ENCODE assay signal across 23 cellular contexts in genomic region chr15:52349062-52349700, GRCh38. TPM values are rescaled to one million over a fixed set of nuclear protein-coding genes. Genes with fewer than 3 reads are reported as not detected.
DNase-seq lines count a peak whose midpoint lies in the region; ATAC-seq and TF ChIP-seq lines count a peak whose summit lies in the region.
"Had no signal": no experiment of that assay in that cellular context is flagged by ENCODE, and none has a peak within 500 bp of the region (broad histone marks: within the 10 kb centered on the region; RNA-seq: fewer than 3 reads in every experiment).

No MANE protein-coding gene starts in this region.

- no peak for TF ChIP-seq CTCF in mesothelial cell of epicardium (IDR thresholded peaks at IDR 0.05; ENCODE audit: unreplicated experiment)
- no peak for TF ChIP-seq CTCF in H9 (conservative IDR thresholded peaks at IDR 0.05)
- TF ChIP-seq CTCF in CD4-positive, alpha-beta T cell (IDR thresholded peaks at IDR 0.05), result no peak

- H3K4ac ChIP-seq in H9 (ENCODE audit: low read depth, low read length), result no peak overlapping the region

- no peak overlapping the region for H4K8ac ChIP-seq in H9 (replicated peaks; ENCODE audit: insufficient read length, low read depth, low read length)

- H3K36me3 Mint-ChIP-seq in mesothelial cell of epicardium (peaks cover 8% of the 10 kb centered on the region), H9 (ENCODE audit: insufficient read depth in 1 of 3, low read depth in 3 of 3) (peaks cover 2 to 19% (median 7%) of the 10 kb centered on the region in 3 experiments; a peak in 5 of 7 replicates)
- H3K36me3 Mint-ChIP-seq in CD4-positive, alpha-beta T cell (ENCODE audit: low read depth), result peaks cover 72% of the 10 kb centered on the region

- POLR2A ChIA-PET in CD4-positive, alpha-beta T cell (lab: Charles Lee), result interaction anchor here (0.7 kb wide), 1 partner anchor 115 kb away, joined by 3 read pairs; no protein-coding TSS in a partner anchor

- no peaks in the 10 kb centered on the region for H3K4me1 ChIP-seq in H9 (ENCODE audit: insufficient read depth, low read length)
- H3K4me1 ChIP-seq: esophagus squamous epithelium, uterus had no signal

- H3K4me1 Mint-ChIP-seq in mesothelial cell of epicardium (peaks cover 8% of the 10 kb centered on the region), H9 (no peaks in the 10 kb centered on the region)
- H3K4me1 Mint-ChIP-seq in CD4-positive, alpha-beta T cell (ENCODE audit: low read depth), result no peaks in the 10 kb centered on the region
- H3K4me1 Mint-ChIP-seq: activated B cell treated with CpG ODN at 0.5 μM for 24 hours; B cell; stimulated activated naive CD8-positive, alpha-beta T cell treated with anti-CD3 and anti-CD28 coated beads, Interleukin-15, amount 100 ng/mL, for 72 hours had no signal

- H3K9ac ChIP-seq in H9 (ENCODE audit: extremely low read depth, insufficient read length, low read length), result no peak overlapping the region

- no peak overlapping the region for H4K5ac ChIP-seq in H9 (ENCODE audit: insufficient read length, low read depth, low read length)

- ATAC-seq in esophagus mucosa, result peak; percentile 38
- ATAC-seq in GM18870 (IDR thresholded peaks at IDR 0.05; ENCODE audit: unreplicated experiment), result no peak
- no peak for ATAC-seq in CD4-positive, alpha-beta T cell (ENCODE audit: poor library complexity)
- ATAC-seq: left lobe of liver; naive thymus-derived CD4-positive, alpha-beta T cell; stimulated activated naive CD8-positive, alpha-beta T cell treated with anti-CD3 and anti-CD28 coated beads, Interleukin-15, amount 100 ng/mL, for 72 hours had no signal

- peak; percentile 39 for DNase-seq in AG20443 (ENCODE audit: low spot score)
- DNase-seq in LHCN-M2 (ENCODE audit: low read depth), result peak; percentile 33
- DNase-seq in mesothelial cell of epicardium (ENCODE audit: low spot score in 2 of 2, unreplicated experiment in 2 of 2), result no peak
- no peak for DNase-seq in H9
- DNase-seq in CD4-positive, alpha-beta T cell, result no peak
- no peak for DNase-seq in NCI-H2081 (lab: John Stamatoyannopoulos, UW)
- DNase-seq: activated B cell treated with CpG ODN at 0.5 μM for 24 hours; activated effector memory CD4-positive, alpha-beta T cell treated with Interleukin-2 at 50 U/mL for 16 hours; dermis blood vessel endothelial cell; DMS153; esophagus squamous epithelium; hypothalamus; naive thymus-derived CD4-positive, alpha-beta T cell; NCI-H1694 treated with DMSO at 0.1 percent for 48 hours; stimulated activated CD4-positive, alpha-beta T cell treated with anti-CD3 and anti-CD28 coated beads, Interleukin-15, amount 100 ng/mL, for 24 hours; stimulated activated naive CD8-positive, alpha-beta T cell treated with anti-CD3 and anti-CD28 coated beads, Interleukin-15, amount 100 ng/mL, for 72 hours; uterus had no signal

- H3K4me3 Mint-ChIP-seq in mesothelial cell of epicardium, result no peak overlapping the region
- H3K4me3 Mint-ChIP-seq in H9, result no peak overlapping the region
- no peak overlapping the region for H3K4me3 Mint-ChIP-seq in CD4-positive, alpha-beta T cell
- H3K4me3 Mint-ChIP-seq: activated B cell treated with CpG ODN at 0.5 μM for 24 hours; B cell; naive thymus-derived CD4-positive, alpha-beta T cell; stimulated activated naive CD8-positive, alpha-beta T cell treated with anti-CD3 and anti-CD28 coated beads, Interleukin-15, amount 100 ng/mL, for 72 hours had no signal

- H3K27ac Mint-ChIP-seq in mesothelial cell of epicardium, result peak overlapping the region; percentile 87
- H3K27ac Mint-ChIP-seq in H9, result no peak overlapping the region
- no peak overlapping the region for H3K27ac Mint-ChIP-seq in CD4-positive, alpha-beta T cell
- H3K27ac Mint-ChIP-seq: activated B cell treated with CpG ODN at 0.5 μM for 24 hours, B cell, progenitor cell of endocrine pancreas had no signal

- H4K91ac ChIP-seq in H9 (ENCODE audit: insufficient read length, low read depth, low read length), result no peak overlapping the region

- intact Hi-C loops in CD4-positive, alpha-beta T cell (cut with DNase I, micrococcal nuclease), result no loop called here

- H2BK120ac ChIP-seq in H9 (ENCODE audit: low read depth, low read length, poor library complexity, severe bottlenecking), result no peak overlapping the region

- no peaks in the 10 kb centered on the region for H3K23me2 ChIP-seq in H9 (ENCODE audit: insufficient read length, low read depth, low read length, poor library complexity, severe bottlenecking)

- no peaks in the 10 kb centered on the region for H3K9me3 ChIP-seq in H9 (ENCODE audit: control insufficient read depth, low read depth, low read length)
- no peaks in the 10 kb centered on the region for H3K9me3 ChIP-seq in CD4-positive, alpha-beta T cell (ENCODE audit: control insufficient read depth, low read length)
- H3K9me3 ChIP-seq: esophagus squamous epithelium, uterus had no signal

- H3K14ac ChIP-seq in H9 (ENCODE audit: insufficient read depth, low read length), result no peak overlapping the region; the same call in 1 of the 2 replicates

- no peaks in the 10 kb centered on the region for H4K20me1 ChIP-seq in H9 (ENCODE audit: control insufficient read depth, insufficient read depth, insufficient read length)

- H3K27me3 ChIP-seq in H9 (ENCODE audit: insufficient read depth, low read length), result no peaks in the 10 kb centered on the region
- H3K27me3 ChIP-seq in CD4-positive, alpha-beta T cell (ENCODE audit: control insufficient read depth, insufficient read depth, low read length), result no peaks in the 10 kb centered on the region
- H3K27me3 ChIP-seq: esophagus squamous epithelium, uterus had no signal

- H2AK5ac ChIP-seq in H9 (ENCODE audit: insufficient read length, low read length), result no peak overlapping the region

- no peak overlapping the region for H3K27ac ChIP-seq in H9 (ENCODE audit: insufficient read length, low read depth, low read length)
- no peak overlapping the region for H3K27ac ChIP-seq in CD4-positive, alpha-beta T cell (ENCODE audit: low read depth, low read length)
- H3K27ac ChIP-seq: esophagus squamous epithelium, uterus had no signal

- no CpG with 5 or more reads among the region's 6 CpGs for WGBS in H9 (ENCODE audit: extremely low coverage, insufficient read length, low lambda C conversion rate)

- no peaks in the 10 kb centered on the region for H3K27me3 Mint-ChIP-seq in mesothelial cell of epicardium (ENCODE audit: low read depth)
- no peaks in the 10 kb centered on the region for H3K27me3 Mint-ChIP-seq in H9 (ENCODE audit: low read depth)
- H3K27me3 Mint-ChIP-seq in CD4-positive, alpha-beta T cell, result no peaks in the 10 kb centered on the region
- H3K27me3 Mint-ChIP-seq: activated B cell treated with CpG ODN at 0.5 μM for 24 hours; B cell; naive thymus-derived CD4-positive, alpha-beta T cell; progenitor cell of endocrine pancreas; stimulated activated naive CD8-positive, alpha-beta T cell treated with anti-CD3 and anti-CD28 coated beads, Interleukin-15, amount 100 ng/mL, for 72 hours had no signal

- no peak overlapping the region for H2BK12ac ChIP-seq in H9 (ENCODE audit: insufficient read length, low read depth, low read length)

- no peaks in the 10 kb centered on the region for H3K79me1 ChIP-seq in H9 (ENCODE audit: insufficient read depth, low read depth, low read length, poor library complexity, severe bottlenecking)

- H3T11ph ChIP-seq in H9 (ENCODE audit: low read length), result no peak overlapping the region

- no peak overlapping the region for H3K18ac ChIP-seq in H9 (ENCODE audit: insufficient read length, low read depth, low read length)

- no peaks in the 10 kb centered on the region for H3K79me2 ChIP-seq in H9 (ENCODE audit: insufficient read depth, low read length)

- no peak overlapping the region for H3K23ac ChIP-seq in H9 (ENCODE audit: insufficient read length, low read depth, low read length)

- no peak overlapping the region for H2AFZ ChIP-seq in H9 (ENCODE audit: low read length)

- H3K9me3 Mint-ChIP-seq in mesothelial cell of epicardium, result no peaks in the 10 kb centered on the region
- H3K9me3 Mint-ChIP-seq in H9, result no peaks in the 10 kb centered on the region
- no peaks in the 10 kb centered on the region for H3K9me3 Mint-ChIP-seq in CD4-positive, alpha-beta T cell
- H3K9me3 Mint-ChIP-seq: activated B cell treated with CpG ODN at 0.5 μM for 24 hours; stimulated activated naive CD8-positive, alpha-beta T cell treated with anti-CD3 and anti-CD28 coated beads, Interleukin-15, amount 100 ng/mL, for 72 hours had no signal

- CTCF ChIA-PET in CD4-positive, alpha-beta T cell (lab: Charles Lee), result no interaction called here

- H2BK5ac ChIP-seq in H9 (ENCODE audit: insufficient read length, low read length), result no peak overlapping the region

- H2BK15ac ChIP-seq in H9 (ENCODE audit: low read depth, low read length), result no peak overlapping the region

- H3K4me2 ChIP-seq in H9 (ENCODE audit: insufficient read depth, insufficient read length, low read length), result no peak overlapping the region

- no peak overlapping the region for H2BK20ac ChIP-seq in H9 (ENCODE audit: low read depth, low read length, poor library complexity, severe bottlenecking)

- no peak overlapping the region for H3K56ac ChIP-seq in H9 (ENCODE audit: insufficient read length, low read depth, low read length)

RNA-seq across cellular contexts. Expression of gene MYO5C, which starts 53.6 kb away (rescaled TPM):
- total RNA-seq in LHCN-M2 (2014; rRNA removed) (0.26 and 2.0 TPM in 2 replicates), esophagus mucosa (19.7 TPM), mesothelial cell of epicardium (19.9 to 23.1 TPM (median 23.0 TPM) in 3 replicates), H9 (2021) (22.2 and 22.4 TPM in 2 replicates)
- polyA plus RNA-seq in LHCN-M2 (2012), result 0.13 TPM
- total RNA-seq in CD4-positive, alpha-beta T cell, result under 1 TPM; 0.53 to 0.93 TPM
- total RNA-seq: HT1080 had no signal

Comparison
In these comparisons a context has a peak if more than half of its experiments do, and no peak if none do; other contexts are left out.
1. DNase-seq: peak in AG20443 (single experiment) and LHCN-M2 (single experiment); none in mesothelial cell of epicardium (0 of 2), H9 (single experiment), CD4-positive, alpha-beta T cell (0 of 10) and NCI-H2081 (0 of 2).